ENCODE assay signal across 25 cellular contexts in genomic region chr15:67419705-67420104, GRCh38.
"Had no signal": no experiment of that assay in that cellular context is flagged by ENCODE, and none has a peak within 500 bp of the region (broad histone marks: within the 10 kb centered on the region; RNA-seq: fewer than 3 reads in every experiment).

No MANE protein-coding gene starts in this region.

- ATAC-seq: effector memory CD8-positive, alpha-beta T cell; esophagus mucosa; gastrocnemius medialis; heart right ventricle; left cardiac atrium; left lung; left ventricle myocardium superior; lower lobe of right lung; mucosa of descending colon had no signal

- H3K4me1 ChIP-seq: colonic mucosa, esophagus squamous epithelium, gastrocnemius medialis, heart right ventricle, left lung, lower lobe of right lung had no signal

- FAIRE-seq: endometrium, islet of Langerhans, keratinocyte had no signal

- H3K9me3 ChIP-seq: colonic mucosa, esophagus squamous epithelium, gastrocnemius medialis, heart right ventricle, left lung, lower lobe of right lung, mucosa of descending colon had no signal

- H3K4me3 ChIP-seq: colonic mucosa, esophagus squamous epithelium, gastrocnemius medialis, heart right ventricle, left lung, lower lobe of right lung, mucosa of descending colon had no signal

- H3K27ac ChIP-seq: colonic mucosa, epithelial cell of prostate, esophagus squamous epithelium, gastrocnemius medialis, heart right ventricle, left lung, lower lobe of right lung had no signal

- H3K36me3 ChIP-seq: colonic mucosa, esophagus squamous epithelium, left lung, lower lobe of right lung had no signal

- DNase-seq: colonic mucosa; cortex of kidney; effector CD8-positive, alpha-beta T cell; effector memory CD8-positive, alpha-beta T cell; endodermal cell; erythroblast; esophagus squamous epithelium; foreskin fibroblast; foreskin melanocyte; gastrocnemius medialis; glutamatergic neuron; head of caudate nucleus; heart right ventricle; hippocampal formation; left cardiac atrium; left lung; left ventricle myocardium superior; lower lobe of right lung; mesenchymal stem cell; mucosa of descending colon had no signal

- H3K27me3 ChIP-seq: colonic mucosa, esophagus squamous epithelium, gastrocnemius medialis, heart right ventricle, left lung had no signal
